19 cellular contexts compared by ENCODE assay signal in the genomic region with DNA sequence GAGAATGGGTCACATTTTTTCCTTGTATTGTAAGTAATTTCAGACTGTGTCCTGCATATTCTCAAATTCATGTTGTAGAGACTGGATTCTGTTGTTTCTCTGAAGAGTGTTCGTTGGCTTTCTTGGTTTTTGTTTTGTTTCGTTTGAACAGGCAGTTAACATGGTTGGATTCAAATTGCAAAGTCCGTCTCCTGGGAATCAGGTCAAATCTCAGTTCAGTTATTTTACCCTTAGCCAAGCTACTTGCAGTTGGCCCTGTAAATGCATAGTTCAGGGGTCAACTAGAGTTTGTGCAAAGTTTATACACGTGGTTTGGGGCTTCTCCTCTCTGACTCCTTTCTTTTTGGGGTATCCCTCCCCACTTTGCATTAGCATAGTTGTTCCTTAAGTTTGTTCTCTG.
"Had no signal": no experiment of that assay in that cellular context is flagged by ENCODE, and none has a peak within 500 bp of the region (broad histone marks: within the 10 kb centered on the region; RNA-seq: fewer than 3 reads in every experiment).

No MANE protein-coding gene starts in this region.

- H3K9me3 Mint-ChIP-seq: stimulated activated effector memory CD8-positive, alpha-beta T cell treated with anti-CD3 and anti-CD28 coated beads, Interleukin-12 subunit alpha, Interleukin-12 subunit beta, amount 100 ng/mL, for 72 hours had no signal

- H3K4me3 Mint-ChIP-seq: naive thymus-derived CD4-positive, alpha-beta T cell; stimulated activated effector memory CD8-positive, alpha-beta T cell treated with anti-CD3 and anti-CD28 coated beads, Interleukin-12 subunit alpha, Interleukin-12 subunit beta, amount 100 ng/mL, for 72 hours; stimulated activated naive CD8-positive, alpha-beta T cell treated with anti-CD3 and anti-CD28 coated beads, Interleukin-15, Interleukin-2, amounts not matched to agents 100 ng/mL and 50 ng/mL, for 24 hours had no signal

- H3K9me3 ChIP-seq: esophagus muscularis mucosa, tibial artery, upper lobe of left lung, uterus had no signal

- H3K36me3 Mint-ChIP-seq: stimulated activated effector memory CD8-positive, alpha-beta T cell treated with anti-CD3 and anti-CD28 coated beads, Interleukin-12 subunit alpha, Interleukin-12 subunit beta, amount 100 ng/mL, for 72 hours had no signal

- H3K27me3 ChIP-seq: dorsolateral prefrontal cortex, esophagus muscularis mucosa, foreskin keratinocyte, hepatocyte, tibial artery, upper lobe of left lung, uterus had no signal

- H3K27ac Mint-ChIP-seq: naive thymus-derived CD4-positive, alpha-beta T cell; progenitor cell of endocrine pancreas; stimulated activated effector memory CD8-positive, alpha-beta T cell treated with anti-CD3 and anti-CD28 coated beads, Interleukin-12 subunit alpha, Interleukin-12 subunit beta, amount 100 ng/mL, for 72 hours; stimulated activated naive CD8-positive, alpha-beta T cell treated with anti-CD3 and anti-CD28 coated beads, Interleukin-15, Interleukin-2, amounts not matched to agents 100 ng/mL and 50 ng/mL, for 24 hours had no signal

- H3K4me3 ChIP-seq: dorsolateral prefrontal cortex, esophagus muscularis mucosa, hepatocyte, tibial artery, upper lobe of left lung, uterus had no signal

- H3K4me1 ChIP-seq: esophagus muscularis mucosa, foreskin keratinocyte, tibial artery, upper lobe of left lung, uterus had no signal

- H3K4me1 Mint-ChIP-seq: stimulated activated effector memory CD8-positive, alpha-beta T cell treated with anti-CD3 and anti-CD28 coated beads, Interleukin-12 subunit alpha, Interleukin-12 subunit beta, amount 100 ng/mL, for 72 hours had no signal

- H3K4me2 ChIP-seq: hepatocyte had no signal

- DNase-seq: cortex of kidney; dorsolateral prefrontal cortex; effector CD8-positive, alpha-beta T cell; foreskin keratinocyte; kidney; left cardiac atrium; mammary epithelial cell; naive thymus-derived CD4-positive, alpha-beta T cell; right cardiac atrium; stimulated activated CD4-positive, alpha-beta T cell treated with anti-CD3 and anti-CD28 coated beads, Interleukin-4, amount 100 ng/mL, for 1 hour; stimulated activated CD8-positive, alpha-beta memory T cell treated with anti-CD3 and anti-CD28 coated beads, Interleukin-4, amount 100 ng/mL, for 48 hours; tibial artery; upper lobe of left lung; uterus had no signal

- H3K79me2 ChIP-seq: hepatocyte had no signal

- H2AFZ ChIP-seq: hepatocyte had no signal

- H3K27me3 Mint-ChIP-seq: naive thymus-derived CD4-positive, alpha-beta T cell; progenitor cell of endocrine pancreas; stimulated activated naive CD8-positive, alpha-beta T cell treated with anti-CD3 and anti-CD28 coated beads, Interleukin-15, Interleukin-2, amounts not matched to agents 100 ng/mL and 50 ng/mL, for 24 hours had no signal

- H3K27ac ChIP-seq: dorsolateral prefrontal cortex, esophagus muscularis mucosa, foreskin keratinocyte, hepatocyte, tibial artery, upper lobe of left lung, uterus had no signal

- ATAC-seq: foreskin keratinocyte; left cardiac atrium; naive thymus-derived CD4-positive, alpha-beta T cell; right cardiac atrium; stimulated activated effector memory CD8-positive, alpha-beta T cell treated with anti-CD3 and anti-CD28 coated beads, Interleukin-12 subunit alpha, Interleukin-12 subunit beta, amount 100 ng/mL, for 72 hours had no signal

- H3K36me3 ChIP-seq: esophagus muscularis mucosa, tibial artery, upper lobe of left lung, uterus had no signal
